8 cellular contexts compared by ENCODE assay signal in the genomic region with DNA sequence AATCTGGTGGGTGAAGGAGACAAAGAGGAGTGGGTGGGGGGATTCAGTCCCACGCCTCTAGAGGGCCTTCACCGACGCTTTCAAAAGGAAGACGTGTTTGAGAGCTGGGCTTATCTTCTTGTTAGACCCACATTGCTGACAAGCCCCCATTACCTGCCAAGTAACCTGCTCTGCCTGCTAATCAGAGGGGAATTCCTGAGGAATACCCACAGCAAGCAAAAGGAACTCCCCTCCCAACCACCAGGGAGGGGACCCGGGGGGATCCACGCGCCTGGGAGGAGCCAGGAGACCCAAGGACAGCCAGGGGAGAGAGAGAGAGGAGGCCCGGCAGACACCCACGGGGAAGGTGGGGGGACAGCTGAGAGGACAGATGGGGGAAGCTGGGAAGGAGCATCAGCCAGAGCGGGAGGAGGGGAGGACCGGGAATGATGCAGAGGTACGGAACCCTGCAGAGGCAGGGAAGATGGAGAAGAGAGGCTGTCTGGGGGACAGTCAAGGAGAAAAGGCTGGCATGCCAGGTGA. TPM values are rescaled to one million over a fixed set of nuclear protein-coding genes. Genes with fewer than 3 reads are reported as not detected.
DNase-seq lines count a peak whose midpoint lies in the region; ATAC-seq, FAIRE-seq and TF ChIP-seq lines count a peak whose summit lies in the region.

No MANE protein-coding gene starts in this region.

- no peak for ATAC-seq in pancreas
- ATAC-seq in activated CD4-positive, CD25-positive, alpha-beta regulatory T cell treated with anti-CD3 and anti-CD28 coated beads, Interleukin-2, amount 50 U/mL, for 24 hours = no peak

- H3K27me3 ChIP-seq in PC-9 (ENCODE audit: insufficient read depth, low read depth) = no peaks in the 10 kb centered on the region
- no peaks in the 10 kb centered on the region for H3K27me3 ChIP-seq in duodenal mucosa (ENCODE audit: control insufficient read depth in 1 of 2, insufficient read depth in 2 of 2, low read length in 2 of 2)
- H3K27me3 ChIP-seq in pancreas = no peaks in the 10 kb centered on the region

- H3K9me3 ChIP-seq in PC-9 (ENCODE audit: insufficient read depth, low read depth) (no peaks in the 10 kb centered on the region), duodenal mucosa (ENCODE audit: control insufficient read depth in 1 of 2, low read length in 2 of 2) (no peaks in the 10 kb centered on the region), pancreas (no peaks in the 10 kb centered on the region)

- intact Hi-C loops in PC-9 (cut with micrococcal nuclease; ENCODE audit: unreplicated experiment) (no loop called here), pancreas (cut with DNase I) (no loop called here)

- peaks cover 27% of the 10 kb centered on the region for H3F3A ChIP-seq in PC-9 (ENCODE audit: insufficient read depth, low read depth)

- H3K4me3 ChIP-seq in GM12865 (ENCODE audit: low read depth, low read length) = peak overlapping the region; percentile 86
- peak overlapping the region; percentile 73 for H3K4me3 ChIP-seq in PC-9
- H3K4me3 ChIP-seq in duodenal mucosa (ENCODE audit: low read depth in 1 of 2, low read length in 2 of 2) = peak overlapping the region; percentile 71 to 82
- peak overlapping the region in 3 of 4 donors; percentile 66 to 82 (median 71) for H3K4me3 ChIP-seq in pancreas

- peak overlapping the region; percentile 64 to 67 for H3K9ac ChIP-seq in duodenal mucosa (ENCODE audit: low read depth in 1 of 2, low read length in 2 of 2)

- no peaks in the 10 kb centered on the region for H3K9me2 ChIP-seq in PC-9 (ENCODE audit: insufficient read depth)

- H3K4me2 ChIP-seq in PC-9 = peak overlapping the region; percentile 82

- CTCF ChIA-PET in PC-9 (lab: Charles Lee) = interaction anchor here (0.6 kb wide), 1 partner anchor 529 kb away, joined by 3 read pairs; no protein-coding TSS in a partner anchor

- H3K27ac ChIP-seq in PC-9 (no peak overlapping the region), duodenal mucosa (ENCODE audit: low read depth, low read length) (no peak overlapping the region), pancreas (no peak overlapping the region)

- in situ Hi-C loops in KBM-7 (cut with MboI; ENCODE audit: low pct_unique_long_range_greater_than_20kb, low sequenced_read_pairs) = no loop called here

- WGBS in pancreas, 2 donors = 28 to 30% methylated on average over 12 of the region's 12 CpGs

- no peak for FAIRE-seq in pancreas (lab: Jason Lieb, UNC)

- H3K79me2 ChIP-seq in PC-9 (ENCODE audit: low read depth) = peaks cover 3% of the 10 kb centered on the region; the same call in 1 of the 2 replicates

- POLR2A ChIA-PET in PC-9 (lab: Charles Lee; ENCODE audit: unreplicated experiment) = no interaction called here

- no peaks in the 10 kb centered on the region for H4K20me1 ChIP-seq in PC-9 (ENCODE audit: insufficient read depth)

- peaks cover 16% of the 10 kb centered on the region for H3K4me1 ChIP-seq in PC-9 (replicated peaks; ENCODE audit: insufficient read depth)
- peaks cover 33 to 40% of the 10 kb centered on the region in 2 donors for H3K4me1 ChIP-seq in duodenal mucosa (ENCODE audit: control insufficient read depth in 1 of 2, insufficient read depth in 2 of 2, low read length in 2 of 2)
- H3K4me1 ChIP-seq in pancreas = peaks cover 0 to 16% (median 16%) of the 10 kb centered on the region in 3 donors

- H2AFZ ChIP-seq in PC-9 = peak overlapping the region; percentile 85; the same call in 1 of the 2 replicates

- H3K36me3 ChIP-seq in PC-9 (ENCODE audit: low read depth) (0 out of 2 replicates have a peak, but pooled peaks cover 12% of the 10 kb centered on the region), duodenal mucosa (ENCODE audit: control insufficient read depth in 1 of 2, insufficient read depth in 2 of 2, low read length in 2 of 2) (peaks cover 27 to 40% of the 10 kb centered on the region in 2 donors), pancreas (peaks cover 7 to 28% (median 10%) of the 10 kb centered on the region in 3 donors)

- TF ChIP-seq CTCF in GM12865 (IDR thresholded peaks at IDR 0.05; ENCODE audit: insufficient read depth, low read depth, low read length, missing control alignments) (peak; percentile 2), PC-9 (conservative IDR thresholded peaks at IDR 0.05) (no peak), pancreas (IDR thresholded peaks at IDR 0.05) (no peak)

- DNase-seq in GM12865 (ENCODE audit: low read depth) = peak; percentile 68
- no peak for DNase-seq in PC-9
- no peak for DNase-seq in pancreas
- DNase-seq in AG20443 (ENCODE audit: low spot score) = no peak
- DNase-seq in KBM-7 = no peak
- DNase-seq in amniotic stem cell (lab: John Stamatoyannopoulos, UW) = no peak

- TSS peak; percentile 3 for BruUV-seq in PC-9 (replicated peaks; lab: Mats Ljungman, UMichigan)

RNA-seq across cellular contexts. Expression of a gene that starts 1.0 kb away (rescaled TPM):
- 35.1 and 39.6 TPM in 2 replicates for total RNA-seq in PC-9 (2021)
- 10 to 100 TPM in 5 of 6 donors, 1 to 10 TPM in 1; 8.1 to 19.9 (median 14.5) TPM for total RNA-seq in pancreas
- 10 to 100 TPM; 13.8 to 16.3 TPM for polyA plus RNA-seq in pancreas

RNA-seq across cellular contexts. Expression of a gene that starts 25.2 kb away (rescaled TPM):
- not detected in 2 replicates for total RNA-seq in PC-9 (2021)
- under 1 TPM in 1 of 6 donors, not detected in 5; 0.04 TPM for total RNA-seq in pancreas
- not detected for polyA plus RNA-seq in pancreas
